Comparison of ENCODE assay signal across 23 cellular contexts in the genomic region with DNA sequence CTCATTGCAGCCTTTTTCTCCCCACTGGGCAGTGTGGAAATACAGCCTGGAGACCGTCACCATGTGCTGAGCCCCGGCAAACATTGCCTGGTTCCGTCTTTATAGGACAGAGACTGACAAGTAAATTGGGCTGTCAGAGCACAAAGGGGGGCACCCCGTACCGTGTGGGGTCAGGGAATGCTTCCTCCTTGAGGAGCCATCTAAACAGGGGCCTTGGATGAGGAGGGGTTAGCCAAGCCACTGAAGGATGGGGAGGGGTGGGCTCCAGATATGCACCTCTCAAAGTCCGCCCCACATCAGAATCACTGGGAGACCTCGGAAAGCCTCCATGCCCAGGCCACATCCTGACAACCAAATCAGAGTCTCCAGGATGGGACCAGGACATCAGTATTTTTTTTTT.
A peak's percentile ranks its signal among the peaks of the same experiment; 100 is the strongest.
DNase-seq lines count a peak whose midpoint lies in the region; ATAC-seq and TF ChIP-seq lines count a peak whose summit lies in the region.
"Had no signal": no experiment of that assay in that cellular context is flagged by ENCODE, and none has a peak within 500 bp of the region (broad histone marks: within the 10 kb centered on the region; RNA-seq: fewer than 3 reads in every experiment).

No MANE protein-coding gene starts in this region.

- no peaks in the 10 kb centered on the region for H3K4me1 ChIP-seq in BE2C

- H3K4me3 ChIP-seq in BE2C (ENCODE audit: low read depth, low read length) = no peak overlapping the region
- H3K4me3 ChIP-seq: GM23338 had no signal

- H3K36me3 ChIP-seq in BE2C = no peaks in the 10 kb centered on the region

- peaks cover 61% of the 10 kb centered on the region for H3K4me1 Mint-ChIP-seq in activated CD4-positive, alpha-beta T cell treated with anti-CD3 and anti-CD28 coated beads, Interleukin-2, amount 10 ng/mL, durations not matched to agents 7 days and 5 days
- H3K4me1 Mint-ChIP-seq in natural killer cell treated with Interleukin-12 subunit alpha and Interleukin-12 subunit beta and Interleukin-15 and Interleukin-18, amount 100 ng/mL, for 72 hours (ENCODE audit: low read depth in 2 of 2) = peaks cover 49% of the 10 kb centered on the region in 2 donors
- peaks cover 57 to 59% of the 10 kb centered on the region in 2 donors for H3K4me1 Mint-ChIP-seq in natural killer cell

- no peaks in the 10 kb centered on the region for H3K27me3 Mint-ChIP-seq in activated CD4-positive, alpha-beta T cell treated with anti-CD3 and anti-CD28 coated beads, Interleukin-2, amount 10 ng/mL, durations not matched to agents 7 days and 5 days
- no peaks in the 10 kb centered on the region for H3K27me3 Mint-ChIP-seq in natural killer cell treated with Interleukin-12 subunit alpha and Interleukin-12 subunit beta and Interleukin-15 and Interleukin-18, amount 100 ng/mL, for 72 hours
- H3K27me3 Mint-ChIP-seq in natural killer cell (ENCODE audit: low read depth in 2 of 2) = no peaks in the 10 kb centered on the region
- H3K27me3 Mint-ChIP-seq: IgD-negative memory B cell had no signal

- peak in 1 of 2 donors; percentile 37 for ATAC-seq in natural killer cell treated with Interleukin-12 subunit alpha and Interleukin-12 subunit beta and Interleukin-15 and Interleukin-18, amount 100 ng/mL, for 72 hours
- no peak for ATAC-seq in natural killer cell
- ATAC-seq: CD8-positive, alpha-beta T cell had no signal

- DNase-seq in activated CD4-positive, alpha-beta T cell treated with anti-CD3 and anti-CD28 coated beads, Interleukin-2, amount 10 ng/mL, durations not matched to agents 7 days and 5 days = no peak
- DNase-seq in activated CD4-positive, alpha-beta T cell treated with anti-CD3 and anti-CD28 coated beads for 48 hours = no peak
- no peak for DNase-seq in natural killer cell treated with Interleukin-12 subunit alpha and Interleukin-12 subunit beta and Interleukin-15 and Interleukin-18, amount 100 ng/mL, for 72 hours (ENCODE audit: low spot score)
- DNase-seq in natural killer cell (no peak), posterior vena cava (ENCODE audit: low spot score) (peak; percentile 64), BE2C (no peak), HEK293T (ENCODE audit: extremely low spot score) (no peak)
- no peak for DNase-seq in NK-92 treated with Interleukin-12 subunit alpha and Interleukin-12 subunit beta, amount 100 ng/mL, for 24 hours (lab: John Stamatoyannopoulos, UW)
- DNase-seq: 8988T; C1 segment of cervical spinal cord; CD8-positive, alpha-beta T cell; DMS153; GDM1; HCEC 1CT; MV-4-11; NCI-H2029 treated with DMSO at 0.1 percent for 48 hours; NCI-H2171 treated with DMSO at 0.1 percent for 48 hours; NCI-H524 treated with DMSO at 0.1 percent for 48 hours; NCI-H82; OCI-M1; Right ventricle myocardium superior had no signal

- H3K9me3 ChIP-seq in BE2C = no peaks in the 10 kb centered on the region

- H3K27me3 ChIP-seq in BE2C = no peaks in the 10 kb centered on the region; the same call in 1 of the 2 replicates

- H3K36me3 Mint-ChIP-seq in activated CD4-positive, alpha-beta T cell treated with anti-CD3 and anti-CD28 coated beads, Interleukin-2, amount 10 ng/mL, durations not matched to agents 7 days and 5 days (ENCODE audit: low read depth) = peaks cover 82% of the 10 kb centered on the region
- H3K36me3 Mint-ChIP-seq in natural killer cell treated with Interleukin-12 subunit alpha and Interleukin-12 subunit beta and Interleukin-15 and Interleukin-18, amount 100 ng/mL, for 72 hours = peaks cover 35% of the 10 kb centered on the region
- peaks cover 8% of the 10 kb centered on the region for H3K36me3 Mint-ChIP-seq in natural killer cell

- CTCF ChIA-PET in activated CD4-positive, alpha-beta T cell treated with anti-CD3 and anti-CD28 coated beads, Interleukin-2, amount 10 ng/mL, durations not matched to agents 7 days and 5 days (lab: Charles Lee) = no interaction called here
- CTCF ChIA-PET in HEK293T (lab: Yijun Ruan, JAX) = no interaction called here

- no peaks in the 10 kb centered on the region for H3K9me3 Mint-ChIP-seq in activated CD4-positive, alpha-beta T cell treated with anti-CD3 and anti-CD28 coated beads, Interleukin-2, amount 10 ng/mL, durations not matched to agents 7 days and 5 days
- no peaks in the 10 kb centered on the region for H3K9me3 Mint-ChIP-seq in natural killer cell treated with Interleukin-12 subunit alpha and Interleukin-12 subunit beta and Interleukin-15 and Interleukin-18, amount 100 ng/mL, for 72 hours
- H3K9me3 Mint-ChIP-seq in natural killer cell = no peaks in the 10 kb centered on the region
- H3K9me3 Mint-ChIP-seq: CD8-positive, alpha-beta T cell; GM23338; IgD-negative memory B cell had no signal

- no peak for TF ChIP-seq CTCF in natural killer cell (IDR thresholded peaks at IDR 0.05)
- no peak for TF ChIP-seq CTCF in BE2C (IDR thresholded peaks at IDR 0.05; ENCODE audit: low read depth, low read length)

- H3K27ac Mint-ChIP-seq in activated CD4-positive, alpha-beta T cell treated with anti-CD3 and anti-CD28 coated beads, Interleukin-2, amount 10 ng/mL, durations not matched to agents 7 days and 5 days = peak overlapping the region; percentile 65
- H3K27ac Mint-ChIP-seq in natural killer cell treated with Interleukin-12 subunit alpha and Interleukin-12 subunit beta and Interleukin-15 and Interleukin-18, amount 100 ng/mL, for 72 hours = peak overlapping the region; percentile 61 to 92
- peak overlapping the region in 1 of 2 donors; percentile 51 for H3K27ac Mint-ChIP-seq in natural killer cell
- H3K27ac Mint-ChIP-seq: GM23338, IgD-negative memory B cell had no signal

- no peak overlapping the region for H3K4me3 Mint-ChIP-seq in activated CD4-positive, alpha-beta T cell treated with anti-CD3 and anti-CD28 coated beads, Interleukin-2, amount 10 ng/mL, durations not matched to agents 7 days and 5 days
- H3K4me3 Mint-ChIP-seq in natural killer cell treated with Interleukin-12 subunit alpha and Interleukin-12 subunit beta and Interleukin-15 and Interleukin-18, amount 100 ng/mL, for 72 hours = no peak overlapping the region
- no peak overlapping the region for H3K4me3 Mint-ChIP-seq in natural killer cell
- H3K4me3 Mint-ChIP-seq: CD8-positive, alpha-beta T cell; GM23338; IgD-negative memory B cell had no signal

- POLR2A ChIA-PET in activated CD4-positive, alpha-beta T cell treated with anti-CD3 and anti-CD28 coated beads, Interleukin-2, amount 10 ng/mL, durations not matched to agents 7 days and 5 days (lab: Charles Lee) = no interaction called here
- POLR2A ChIA-PET in HEK293T (lab: Yijun Ruan, JAX) = no interaction called here

- intact Hi-C loops in natural killer cell (cut with micrococcal nuclease) = no loop called here
- intact Hi-C loops in posterior vena cava (cut with DNase I) = no loop called here

TF ChIP-seq in HEK293T, 16 proteins besides CTCF, POLR2A, EP300 and RAD21:
- TF ChIP-seq HDGF (IDR thresholded peaks at IDR 0.05; ENCODE audit: borderline replicate concordance) = no peak
- no peak for TF ChIP-seq NFRKB (IDR thresholded peaks at IDR 0.05)
